In genomic region chr1:28437260-28437923, GRCh38 we compare ENCODE assay signal across 8 cellular contexts.
A peak's percentile ranks its signal among the peaks of the same experiment; 100 is the strongest.
DNase-seq lines count a peak whose midpoint lies in the region; ATAC-seq, FAIRE-seq and TF ChIP-seq lines count a peak whose summit lies in the region.

No MANE protein-coding gene starts in this region.

- peak overlapping the region; percentile 81 for H3K4me2 ChIP-seq in astrocyte (ENCODE audit: low read length)

- ATAC-seq in HG03196 (IDR thresholded peaks at IDR 0.05; ENCODE audit: unreplicated experiment) (no peak), GM21786 (IDR thresholded peaks at IDR 0.05; ENCODE audit: unreplicated experiment) (no peak)

- peaks cover 24% of the 10 kb centered on the region for H3K4me1 ChIP-seq in astrocyte (ENCODE audit: insufficient read depth, low read length)
- peaks cover 0 to 23% (median 15%) of the 10 kb centered on the region in 4 donors for H3K4me1 ChIP-seq in liver (ENCODE audit: control insufficient read depth in 4 of 4, insufficient read depth in 4 of 4, low read length in 3 of 4)

- no peak overlapping the region for H3K27ac Mint-ChIP-seq in activated CD4-positive, alpha-beta T cell treated with anti-CD3 and anti-CD28 coated beads, Interleukin-2, amount 10 ng/mL, durations not matched to agents 7 days and 5 days
- H3K27ac Mint-ChIP-seq in astrocyte (ENCODE audit: unreplicated experiment) (peak overlapping the region; percentile 71), type B pancreatic cell (peak overlapping the region; percentile 87)

- H3K79me2 ChIP-seq in astrocyte (ENCODE audit: insufficient read depth, low read length): peaks cover 45% of the 10 kb centered on the region

- POLR2A ChIA-PET in activated CD4-positive, alpha-beta T cell treated with anti-CD3 and anti-CD28 coated beads, Interleukin-2, amount 10 ng/mL, durations not matched to agents 7 days and 5 days (lab: Charles Lee): interaction anchor here (0.6 kb wide), 1 partner anchor 36 kb away, joined by 4 read pairs; no protein-coding TSS in a partner anchor

- no peaks in the 10 kb centered on the region for H3K27me3 Mint-ChIP-seq in activated CD4-positive, alpha-beta T cell treated with anti-CD3 and anti-CD28 coated beads, Interleukin-2, amount 10 ng/mL, durations not matched to agents 7 days and 5 days
- H3K27me3 Mint-ChIP-seq in astrocyte (ENCODE audit: low read depth, unreplicated experiment) (no peaks in the 10 kb centered on the region), type B pancreatic cell (no peaks in the 10 kb centered on the region)

- CTCF ChIA-PET in activated CD4-positive, alpha-beta T cell treated with anti-CD3 and anti-CD28 coated beads, Interleukin-2, amount 10 ng/mL, durations not matched to agents 7 days and 5 days (lab: Charles Lee): interaction anchor here (0.6 kb wide), 2 partner anchors 33 to 107 kb away, joined by 3 to 4 read pairs; no protein-coding TSS in a partner anchor

- 75% methylated on average over 3 of the region's 3 CpGs for WGBS in liver

- TF ChIP-seq CTCF in astrocyte (IDR thresholded peaks at IDR 0.05; ENCODE audit: insufficient read depth, low read depth, low read length): no peak
- no peak for TF ChIP-seq CTCF in liver (IDR thresholded peaks at IDR 0.05; ENCODE audit: low read depth, low read length, missing input control)
- no peak for TF ChIP-seq CTCF in type B pancreatic cell (conservative IDR thresholded peaks at IDR 0.05)

- H3K27me3 ChIP-seq in astrocyte (ENCODE audit: insufficient read depth, low read length): no peaks in the 10 kb centered on the region
- no peaks in the 10 kb centered on the region for H3K27me3 ChIP-seq in liver (ENCODE audit: control insufficient read depth in 4 of 4, insufficient read depth in 4 of 4, low read length in 3 of 4)

- TF ChIP-seq RAD21 in liver (IDR thresholded peaks at IDR 0.05): no peak

- H3K4me1 Mint-ChIP-seq in activated CD4-positive, alpha-beta T cell treated with anti-CD3 and anti-CD28 coated beads, Interleukin-2, amount 10 ng/mL, durations not matched to agents 7 days and 5 days: peaks cover 23% of the 10 kb centered on the region
- H3K4me1 Mint-ChIP-seq in astrocyte (ENCODE audit: low read depth, unreplicated experiment) (peaks cover 20% of the 10 kb centered on the region), type B pancreatic cell (ENCODE audit: unreplicated experiment) (peaks cover 17% of the 10 kb centered on the region)

- H3K27ac ChIP-seq in astrocyte (ENCODE audit: low read depth, low read length) (peak overlapping the region; percentile 76), liver (ENCODE audit: low read depth in 1 of 2, low read length in 2 of 2) (peak overlapping the region; percentile 49 to 86)

- H3K9ac ChIP-seq in astrocyte (ENCODE audit: low read length): peak overlapping the region; percentile 63
- no peak overlapping the region for H3K9ac ChIP-seq in liver (ENCODE audit: low read depth in 1 of 2, low read length in 2 of 2)

- H3K36me3 ChIP-seq in astrocyte (ENCODE audit: insufficient read depth, low read length) (no peaks in the 10 kb centered on the region), liver (ENCODE audit: control insufficient read depth in 4 of 4, insufficient read depth in 3 of 4, low read depth in 1 of 4, low read length in 3 of 4) (peaks cover 0 to 3% (median 0%) of the 10 kb centered on the region in 4 donors)

- H3K9me3 Mint-ChIP-seq in activated CD4-positive, alpha-beta T cell treated with anti-CD3 and anti-CD28 coated beads, Interleukin-2, amount 10 ng/mL, durations not matched to agents 7 days and 5 days: no peaks in the 10 kb centered on the region
- H3K9me3 Mint-ChIP-seq in astrocyte (ENCODE audit: unreplicated experiment) (no peaks in the 10 kb centered on the region), type B pancreatic cell (no peaks in the 10 kb centered on the region)

- H3K36me3 Mint-ChIP-seq in activated CD4-positive, alpha-beta T cell treated with anti-CD3 and anti-CD28 coated beads, Interleukin-2, amount 10 ng/mL, durations not matched to agents 7 days and 5 days (ENCODE audit: low read depth): peaks cover 4% of the 10 kb centered on the region
- H3K36me3 Mint-ChIP-seq in astrocyte (ENCODE audit: low read depth, unreplicated experiment): peaks cover 3% of the 10 kb centered on the region
- no peaks in the 10 kb centered on the region for H3K36me3 Mint-ChIP-seq in type B pancreatic cell

- no peak overlapping the region for H2AFZ ChIP-seq in astrocyte (ENCODE audit: low read depth, low read length)

- peak overlapping the region; percentile 8 for H3K4me3 ChIP-seq in astrocyte (ENCODE audit: insufficient read depth, low read depth, low read length)
- no peak overlapping the region for H3K4me3 ChIP-seq in liver (ENCODE audit: low read depth in 1 of 3, low read length in 3 of 3)

- DNase-seq in activated CD4-positive, alpha-beta T cell treated with anti-CD3 and anti-CD28 coated beads, Interleukin-2, amount 10 ng/mL, durations not matched to agents 7 days and 5 days: no peak
- no peak for DNase-seq in activated CD4-positive, alpha-beta T cell treated with anti-CD3 and anti-CD28 coated beads, Interleukin-2, amount 50 U/mL, for 4 hours
- peak; percentile 81 for DNase-seq in astrocyte (ENCODE audit: low read depth)
- no peak for DNase-seq in type B pancreatic cell (ENCODE audit: extremely low spot score, unreplicated experiment)
- DNase-seq in COLO829 (ENCODE audit: low spot score): no peak

- no peaks in the 10 kb centered on the region for H3K9me3 ChIP-seq in astrocyte (ENCODE audit: insufficient read depth, low read depth, low read length)
- H3K9me3 ChIP-seq in liver (ENCODE audit: control insufficient read depth in 4 of 4, low read length in 3 of 4): no peaks in the 10 kb centered on the region

- no peak for FAIRE-seq in astrocyte (lab: Jason Lieb, UNC)

- H4K20me1 ChIP-seq in astrocyte (ENCODE audit: insufficient read depth, low read length): peaks cover 11% of the 10 kb centered on the region

- peak overlapping the region; percentile 18 for H3K4me3 Mint-ChIP-seq in activated CD4-positive, alpha-beta T cell treated with anti-CD3 and anti-CD28 coated beads, Interleukin-2, amount 10 ng/mL, durations not matched to agents 7 days and 5 days
- H3K4me3 Mint-ChIP-seq in astrocyte (ENCODE audit: unreplicated experiment): peak overlapping the region; percentile 85
- H3K4me3 Mint-ChIP-seq in type B pancreatic cell: peak overlapping the region; percentile 76

TF ChIP-seq in liver, 16 proteins besides CTCF, POLR2A, EP300 and RAD21 (continues in another document):
- TF ChIP-seq MAX (IDR thresholded peaks at IDR 0.05): no peak
- TF ChIP-seq RXRA (IDR thresholded peaks at IDR 0.05): no peak
- TF ChIP-seq JUND (IDR thresholded peaks at IDR 0.05): no peak
- no peak for TF ChIP-seq ZBTB33 (IDR thresholded peaks at IDR 0.05)
- no peak for TF ChIP-seq HNF4G (IDR thresholded peaks at IDR 0.05)
- TF ChIP-seq GABPA (IDR thresholded peaks at IDR 0.05 in 1 of 2, conservative IDR thresholded peaks at IDR 0.05 in 1 of 2): no peak
- TF ChIP-seq NR2F2 (IDR thresholded peaks at IDR 0.05): no peak
- no peak for TF ChIP-seq FOXA1 (IDR thresholded peaks at IDR 0.05)
- no peak for TF ChIP-seq FOXA2 (IDR thresholded peaks at IDR 0.05)
- no peak for TF ChIP-seq EGR1 (IDR thresholded peaks at IDR 0.05; ENCODE audit: low read depth in 2 of 2)
- no peak for TF ChIP-seq TAF1 (conservative IDR thresholded peaks at IDR 0.05)
- no peak for TF ChIP-seq ATF3 (IDR thresholded peaks at IDR 0.05)
- no peak for TF ChIP-seq SP1 (IDR thresholded peaks at IDR 0.05)
- no peak for TF ChIP-seq YY1 (IDR thresholded peaks at IDR 0.05)
- TF ChIP-seq HNF4A (conservative IDR thresholded peaks at IDR 0.05): no peak

Comparison
In these comparisons a context has a peak if more than half of its experiments do, and no peak if none do; other contexts are left out.
1. H3K4me3 Mint-ChIP-seq: peak in every context shown above with its lines; median percentile 85 in astrocyte; 76 in type B pancreatic cell; 18 in activated CD4-positive, alpha-beta T cell treated with anti-CD3 and anti-CD28 coated beads, Interleukin-2, amount 10 ng/mL, durations not matched to agents 7 days and 5 days.